1 cellular context compared by ENCODE assay signal in the genomic region with DNA sequence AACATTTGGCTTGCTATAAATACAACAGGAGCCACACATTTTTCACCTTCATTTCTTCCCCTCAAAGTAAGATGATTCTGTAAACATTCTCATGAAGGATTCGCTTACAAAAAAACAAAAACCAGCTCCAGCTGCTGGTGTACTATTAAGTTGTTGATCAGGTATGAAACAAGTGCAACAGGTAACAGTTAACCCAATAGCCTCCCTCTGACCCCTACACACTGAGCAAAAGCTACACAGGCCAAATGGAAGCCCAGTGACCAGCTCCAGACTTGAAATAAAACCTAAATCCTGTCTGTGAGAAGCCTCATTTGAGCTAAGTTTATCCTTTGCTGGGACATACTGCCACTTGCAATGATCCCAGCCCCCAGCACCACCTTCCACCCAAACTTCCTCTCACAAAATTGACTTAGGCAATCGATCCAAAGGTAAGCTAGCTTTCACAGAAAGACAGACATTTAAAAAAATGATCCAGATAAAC.
TF ChIP-seq lines count a peak whose summit lies in the region.

No MANE protein-coding gene starts in this region.

TF ChIP-seq in HCT116, 20 proteins besides CTCF, POLR2A, EP300 and RAD21 (continued from another document):
- TF ChIP-seq, protein P1, sequence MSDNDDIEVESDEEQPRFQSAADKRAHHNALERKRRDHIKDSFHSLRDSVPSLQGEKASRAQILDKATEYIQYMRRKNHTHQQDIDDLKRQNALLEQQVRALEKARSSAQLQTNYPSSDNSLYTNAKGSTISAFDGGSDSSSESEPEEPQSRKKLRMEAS (IDR thresholded peaks at IDR 0.05), result no peak
- TF ChIP-seq CBX3 (IDR thresholded peaks at IDR 0.05; ENCODE audit: low read depth), result no peak
- TF ChIP-seq EZH2 (IDR thresholded peaks at IDR 0.05), result no peak
- TF ChIP-seq, protein P2, sequence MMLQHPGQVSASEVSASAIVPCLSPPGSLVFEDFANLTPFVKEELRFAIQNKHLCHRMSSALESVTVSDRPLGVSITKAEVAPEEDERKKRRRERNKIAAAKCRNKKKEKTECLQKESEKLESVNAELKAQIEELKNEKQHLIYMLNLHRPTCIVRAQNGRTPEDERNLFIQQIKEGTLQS (IDR thresholded peaks at IDR 0.05), result no peak
- TF ChIP-seq, protein P3, sequence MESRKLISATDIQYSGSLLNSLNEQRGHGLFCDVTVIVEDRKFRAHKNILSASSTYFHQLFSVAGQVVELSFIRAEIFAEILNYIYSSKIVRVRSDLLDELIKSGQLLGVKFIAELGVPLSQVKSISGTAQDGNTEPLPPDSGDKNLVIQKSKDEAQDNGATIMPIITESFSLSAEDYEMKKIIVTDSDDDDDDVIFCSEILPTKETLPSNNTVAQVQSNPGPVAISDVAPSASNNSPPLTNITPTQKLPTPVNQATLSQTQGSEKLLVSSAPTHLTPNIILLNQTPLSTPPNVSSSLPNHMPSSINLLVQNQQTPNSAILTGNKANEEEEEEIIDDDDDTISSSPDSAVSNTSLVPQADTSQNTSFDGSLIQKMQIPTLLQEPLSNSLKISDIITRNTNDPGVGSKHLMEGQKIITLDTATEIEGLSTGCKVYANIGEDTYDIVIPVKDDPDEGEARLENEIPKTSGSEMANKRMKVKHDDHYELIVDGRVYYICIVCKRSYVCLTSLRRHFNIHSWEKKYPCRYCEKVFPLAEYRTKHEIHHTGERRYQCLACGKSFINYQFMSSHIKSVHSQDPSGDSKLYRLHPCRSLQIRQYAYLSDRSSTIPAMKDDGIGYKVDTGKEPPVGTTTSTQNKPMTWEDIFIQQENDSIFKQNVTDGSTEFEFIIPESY (IDR thresholded peaks at IDR 0.05; ENCODE audit: extremely low read depth, insufficient replicate concordance, low read length), result no peak
- TF ChIP-seq SRF (IDR thresholded peaks at IDR 0.05; ENCODE audit: low read depth), result no peak
- no peak for TF ChIP-seq SP1 (IDR thresholded peaks at IDR 0.05; ENCODE audit: low read depth)
- TF ChIP-seq EGR1 (IDR thresholded peaks at IDR 0.05; ENCODE audit: low read depth), result no peak
- TF ChIP-seq POLR2AphosphoS5 (IDR thresholded peaks at IDR 0.05; ENCODE audit: low read depth, low read length), result no peak
- TF ChIP-seq ELF1 (IDR thresholded peaks at IDR 0.05; ENCODE audit: borderline replicate concordance, low read depth), result no peak
- TF ChIP-seq FOSL1 (IDR thresholded peaks at IDR 0.05; ENCODE audit: low read depth), result no peak
